Comparison of ENCODE assay signal across 1 cellular context in genomic region chr10:73772280-73773151, GRCh38.
TF ChIP-seq lines count a peak whose summit lies in the region.

No MANE protein-coding gene starts in this region.

TF ChIP-seq in HepG2, 621 proteins besides CTCF, POLR2A, EP300 and RAD21 (continued from another document and continues in another):
- TF ChIP-seq ZBTB42 (CRISPR knock-in tag; IDR thresholded peaks at IDR 0.05) (0 out of 2 replicates have a peak, but pooled peaks have one; percentile 16), BCL6 (CRISPR knock-in tag; IDR thresholded peaks at IDR 0.05) (no peak), XBP1 (CRISPR knock-in tag; IDR thresholded peaks at IDR 0.05) (no peak), RBAK (CRISPR knock-in tag; IDR thresholded peaks at IDR 0.05) (no peak), RFX3 (CRISPR knock-in tag; IDR thresholded peaks at IDR 0.05) (no peak), ATM (IDR thresholded peaks at IDR 0.05; ENCODE audit: borderline replicate concordance) (no peak), ZNF414 (CRISPR knock-in tag; IDR thresholded peaks at IDR 0.05) (0 out of 2 replicates have a peak, but pooled peaks have one; percentile 21), ZC3H13 (CRISPR knock-in tag; IDR thresholded peaks at IDR 0.05) (peak; percentile 88), SMARCE1 (IDR thresholded peaks at IDR 0.05; ENCODE audit: borderline replicate concordance) (no peak), ZNF431 (CRISPR knock-in tag; IDR thresholded peaks at IDR 0.05; ENCODE audit: borderline replicate concordance, low read depth) (0 out of 2 replicates have a peak, but pooled peaks have one; percentile 53), ZNF232 (CRISPR knock-in tag; IDR thresholded peaks at IDR 0.05; ENCODE audit: borderline replicate concordance) (no peak; the same call in 1 of the 2 replicates), CEBPB (IDR thresholded peaks at IDR 0.05; ENCODE audit: borderline replicate concordance, low read depth, low read length) (no peak), ZNF569 (CRISPR knock-in tag; IDR thresholded peaks at IDR 0.05; ENCODE audit: borderline replicate concordance) (0 out of 2 replicates have a peak, but pooled peaks have one; percentile 18), FOXO4 (CRISPR knock-in tag; conservative IDR thresholded peaks at IDR 0.05) (0 out of 2 replicates have a peak, but pooled peaks have one; percentile 60), SIN3A (IDR thresholded peaks at IDR 0.05; ENCODE audit: borderline replicate concordance, low read depth, low read length) (no peak), GABPA (IDR thresholded peaks at IDR 0.05; ENCODE audit: low read depth, low read length) (no peak), GABPA (CRISPR knock-in tag; IDR thresholded peaks at IDR 0.05; ENCODE audit: low read depth) (peak; percentile 46; the same call in 1 of the 2 replicates), ZFP36L1 (CRISPR knock-in tag; IDR thresholded peaks at IDR 0.05) (no peak), PBX3 (CRISPR knock-in tag; IDR thresholded peaks at IDR 0.05; ENCODE audit: borderline replicate concordance) (0 out of 2 replicates have a peak, but pooled peaks have one; percentile 47), KAT2B (IDR thresholded peaks at IDR 0.05; ENCODE audit: borderline replicate concordance, low read depth, low read length) (no peak), REPIN1 (CRISPR knock-in tag; IDR thresholded peaks at IDR 0.05; ENCODE audit: borderline replicate concordance, low read depth) (peak; percentile 42; the same call in 1 of the 2 replicates), RXRA (CRISPR knock-in tag; IDR thresholded peaks at IDR 0.05) (no peak), ZFP37 (CRISPR knock-in tag; IDR thresholded peaks at IDR 0.05; ENCODE audit: borderline replicate concordance) (no peak; the same call in 1 of the 2 replicates), ZNF44 (CRISPR knock-in tag; IDR thresholded peaks at IDR 0.05) (0 out of 2 replicates have a peak, but pooled peaks have one; percentile 50), UBTF (CRISPR knock-in tag; IDR thresholded peaks at IDR 0.05) (peak; percentile 80), NR1H2 (CRISPR knock-in tag; IDR thresholded peaks at IDR 0.05; ENCODE audit: borderline replicate concordance, low read depth) (0 out of 2 replicates have a peak, but pooled peaks have one; percentile 14), ZNF547 (CRISPR knock-in tag; IDR thresholded peaks at IDR 0.05) (peak; percentile 22; the same call in 1 of the 2 replicates), ZNF710 (CRISPR knock-in tag; IDR thresholded peaks at IDR 0.05; ENCODE audit: borderline replicate concordance) (peak; percentile 45; the same call in 1 of the 2 replicates), SP1 (IDR thresholded peaks at IDR 0.05) (no peak), SP1 (CRISPR knock-in tag; IDR thresholded peaks at IDR 0.05) (no peak), MTF2 (CRISPR knock-in tag; IDR thresholded peaks at IDR 0.05; ENCODE audit: borderline replicate concordance) (0 out of 2 replicates have a peak, but pooled peaks have one; percentile 54), JUN (CRISPR knock-in tag; IDR thresholded peaks at IDR 0.05) (no peak), TEAD3 (CRISPR knock-in tag; optimal IDR thresholded peaks at IDR 0.05; ENCODE audit: borderline replicate concordance) (peak; percentile 61), ZNF704 (CRISPR knock-in tag; IDR thresholded peaks at IDR 0.05; ENCODE audit: borderline replicate concordance) (0 out of 2 replicates have a peak, but pooled peaks have one; percentile 44), NCOA1 (CRISPR knock-in tag; IDR thresholded peaks at IDR 0.05) (0 out of 2 replicates have a peak, but pooled peaks have one; percentile 63), GTF3A (CRISPR knock-in tag; conservative IDR thresholded peaks at IDR 0.05) (no peak), HINFP (CRISPR knock-in tag; IDR thresholded peaks at IDR 0.05; ENCODE audit: low read depth) (peak; percentile 87; the same call in 1 of the 2 replicates), ZNF572 (CRISPR knock-in tag; IDR thresholded peaks at IDR 0.05) (0 out of 2 replicates have a peak, but pooled peaks have one; percentile 55), ZNF234 (CRISPR knock-in tag; conservative IDR thresholded peaks at IDR 0.05) (0 out of 2 replicates have a peak, but pooled peaks have one; percentile 32), ARNT (IDR thresholded peaks at IDR 0.05) (no peak), SRSF1 (optimal IDR thresholded peaks at IDR 0.05; ENCODE audit: low read depth, low read length) (no peak), CBX1 (IDR thresholded peaks at IDR 0.05; ENCODE audit: low read depth) (no peak), TARDBP (CRISPR knock-in tag; IDR thresholded peaks at IDR 0.05) (no peak), ZNF317 (CRISPR knock-in tag; IDR thresholded peaks at IDR 0.05) (peak; percentile 37; the same call in 1 of the 2 replicates), ZNF614 (CRISPR knock-in tag; IDR thresholded peaks at IDR 0.05; ENCODE audit: borderline replicate concordance) (peak; percentile 56; the same call in 1 of the 2 replicates), SMAD9 (CRISPR knock-in tag; IDR thresholded peaks at IDR 0.05) (0 out of 2 replicates have a peak, but pooled peaks have one; percentile 79), HDAC2 (CRISPR knock-in tag; IDR thresholded peaks at IDR 0.05) (0 out of 2 replicates have a peak, but pooled peaks have one; percentile 29), ZNF891 (CRISPR knock-in tag; IDR thresholded peaks at IDR 0.05) (peak; percentile 62), ZNF367 (CRISPR knock-in tag; IDR thresholded peaks at IDR 0.05; ENCODE audit: borderline replicate concordance) (0 out of 2 replicates have a peak, but pooled peaks have one; percentile 63), ZNF772 (CRISPR knock-in tag; IDR thresholded peaks at IDR 0.05) (no peak), REL (CRISPR knock-in tag; conservative IDR thresholded peaks at IDR 0.05) (0 out of 2 replicates have a peak, but pooled peaks have one; percentile 32), PRMT3 (CRISPR knock-in tag; IDR thresholded peaks at IDR 0.05; ENCODE audit: borderline replicate concordance, low read depth) (0 out of 2 replicates have a peak, but pooled peaks have one; percentile 69), ZNF230 (CRISPR knock-in tag; IDR thresholded peaks at IDR 0.05) (peak; percentile 9; the same call in 1 of the 2 replicates), ZNF766 (CRISPR knock-in tag; IDR thresholded peaks at IDR 0.05; ENCODE audit: borderline replicate concordance) (peak; percentile 29; the same call in 1 of the 2 replicates), ZGPAT (CRISPR knock-in tag; IDR thresholded peaks at IDR 0.05) (peak; percentile 53; the same call in 1 of the 2 replicates), ZNF296 (CRISPR knock-in tag; conservative IDR thresholded peaks at IDR 0.05) (peak; percentile 94), GLMP (CRISPR knock-in tag; IDR thresholded peaks at IDR 0.05; ENCODE audit: borderline replicate concordance) (no peak), MED1 (CRISPR knock-in tag; IDR thresholded peaks at IDR 0.05) (peak; percentile 64)
